24 cellular contexts compared by ENCODE assay signal in the genomic region with DNA sequence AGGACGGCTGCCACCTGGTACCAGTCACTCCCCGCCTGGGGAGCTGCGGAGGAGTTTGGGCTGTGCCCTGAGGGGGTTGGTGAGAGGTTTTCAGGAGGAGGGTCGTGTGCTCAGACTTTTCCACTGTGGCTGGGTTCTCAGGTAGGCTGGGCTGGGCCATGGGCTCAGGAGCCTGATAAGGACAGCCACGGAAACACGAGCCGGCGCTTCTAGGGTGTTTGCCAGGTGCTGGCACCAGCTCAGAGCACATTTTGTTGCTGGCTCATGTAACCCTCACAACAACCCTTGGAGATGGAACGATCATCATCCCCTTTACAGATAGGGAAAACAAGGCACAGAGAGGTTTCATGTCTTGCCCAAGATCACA. TPM values are rescaled to one million over a fixed set of nuclear protein-coding genes. Genes with fewer than 3 reads are reported as not detected.
"Had no signal": no experiment of that assay in that cellular context is flagged by ENCODE, and none has a peak within 500 bp of the region (broad histone marks: within the 10 kb centered on the region; RNA-seq: fewer than 3 reads in every experiment).

No MANE protein-coding gene starts in this region.

- H3K27me3 ChIP-seq: ascending aorta, ovary, right lobe of liver, upper lobe of left lung had no signal

- H3K4me1 ChIP-seq: ascending aorta, psoas muscle had no signal

- H3K4me2 ChIP-seq: smooth muscle cell had no signal

- H3K36me3 Mint-ChIP-seq: naive thymus-derived CD4-positive, alpha-beta T cell; stimulated activated naive B cell treated with anti-CD40 and anti-IgM and Interleukin-4, amounts not matched to agents 10 μg/mL and 1 μg/mL and 100 μg/mL, for 72 hours had no signal

- ATAC-seq: activated T-cell treated with anti-CD3 and anti-CD28 coated beads, Interleukin-2, amount 50 U/mL, for 4 hours; mucosa of descending colon; naive thymus-derived CD4-positive, alpha-beta T cell; right lobe of liver; stimulated activated naive B cell treated with anti-CD40 and anti-IgM and Interleukin-4, amounts not matched to agents 10 μg/mL and 1 μg/mL and 100 μg/mL, for 72 hours had no signal

- H3K9me3 ChIP-seq: ascending aorta, mucosa of descending colon, ovary, psoas muscle, right lobe of liver, thoracic aorta, upper lobe of left lung had no signal

- H3K4me1 Mint-ChIP-seq: naive thymus-derived CD4-positive, alpha-beta T cell had no signal

- DNase-seq: activated CD4-positive, alpha-beta T cell treated with anti-CD3 and anti-CD28 coated beads, Interleukin-2, amount 50 U/mL, for 1 hour; activated CD8-positive, alpha-beta memory T cell treated with anti-CD3 and anti-CD28 coated beads, Interleukin-2, amount 50 U/mL, for 4 hours; activated effector memory CD4-positive, alpha-beta T cell treated with Interleukin-2 at 50 U/mL for 16 hours; activated naive CD4-positive, alpha-beta T cell treated with anti-CD3 and anti-CD28 coated beads, Interleukin-2, amount 50 U/mL, for 16 hours; activated T-cell treated with anti-CD3 and anti-CD28 coated beads, Interleukin-2, amount 50 U/mL, for 4 hours; cerebellar nuclear complex; cortex of kidney; erythroblast; foreskin melanocyte; glutamatergic neuron; mesenchymal stem cell; naive thymus-derived CD4-positive, alpha-beta T cell; ovary; stimulated activated CD4-positive, alpha-beta T cell treated with anti-CD3 and anti-CD28 coated beads, Interleukin-4, amount 100 ng/mL, for 24 hours; stimulated activated naive B cell treated with anti-CD40 and anti-IgM and Interleukin-4, amounts not matched to agents 10 μg/mL and 1 μg/mL and 100 μg/mL, for 72 hours; T-helper 1 cell; T1000; upper lobe of left lung had no signal

- H3K36me3 ChIP-seq: ascending aorta, ovary, right lobe of liver, thoracic aorta, upper lobe of left lung had no signal

- H3K27ac ChIP-seq: ascending aorta, ovary, psoas muscle, right lobe of liver, thoracic aorta, upper lobe of left lung had no signal

- H3K27ac Mint-ChIP-seq: stimulated activated naive B cell treated with anti-CD40 and anti-IgM and Interleukin-4, amounts not matched to agents 10 μg/mL and 1 μg/mL and 100 μg/mL, for 72 hours had no signal

- H3K4me3 Mint-ChIP-seq: activated T-cell treated with anti-CD3 and anti-CD28 coated beads, Interleukin-2, amount 50 U/mL, for 4 hours; naive thymus-derived CD4-positive, alpha-beta T cell; stimulated activated naive B cell treated with anti-CD40 and anti-IgM and Interleukin-4, amounts not matched to agents 10 μg/mL and 1 μg/mL and 100 μg/mL, for 72 hours had no signal

- H3K4me3 ChIP-seq: ascending aorta, mucosa of descending colon, ovary, psoas muscle, right lobe of liver, smooth muscle cell, thoracic aorta, upper lobe of left lung had no signal

- H3K9me3 Mint-ChIP-seq: activated T-cell treated with anti-CD3 and anti-CD28 coated beads, Interleukin-2, amount 50 U/mL, for 4 hours; naive thymus-derived CD4-positive, alpha-beta T cell; stimulated activated naive B cell treated with anti-CD40 and anti-IgM and Interleukin-4, amounts not matched to agents 10 μg/mL and 1 μg/mL and 100 μg/mL, for 72 hours had no signal

RNA-seq across cellular contexts. Expression of a gene that starts 46.2 kb away (rescaled TPM):
- total RNA-seq: naive thymus-derived CD4-positive, alpha-beta T cell had no signal
